In the genomic region with DNA sequence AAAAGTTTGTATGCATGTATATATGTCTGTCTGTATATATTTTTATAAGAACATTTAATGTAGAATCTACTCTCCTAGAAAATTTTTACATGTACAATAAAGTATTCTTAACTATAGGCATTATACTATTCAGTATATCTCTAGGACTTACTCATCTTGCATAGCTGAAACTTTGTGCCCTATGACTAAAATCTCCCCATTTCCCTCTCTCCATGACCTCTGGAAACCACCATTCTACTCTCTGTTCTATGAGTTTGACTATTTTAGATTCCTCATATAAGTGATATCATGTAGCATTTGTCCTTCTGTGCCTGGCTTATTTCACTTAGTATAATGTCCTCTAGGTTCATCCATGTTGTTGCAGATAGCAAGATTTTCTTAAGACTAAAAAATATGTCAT, we compare ENCODE assay signal across 16 cellular contexts.
DNase-seq lines count a peak whose midpoint lies in the region; ATAC-seq and TF ChIP-seq lines count a peak whose summit lies in the region.
"Had no signal": no experiment of that assay in that cellular context is flagged by ENCODE, and none has a peak within 500 bp of the region (broad histone marks: within the 10 kb centered on the region; RNA-seq: fewer than 3 reads in every experiment).

No MANE protein-coding gene starts in this region.

- no peaks in the 10 kb centered on the region for H3K27me3 Mint-ChIP-seq in activated CD8-positive, alpha-beta T cell treated with anti-CD3 and anti-CD28 coated beads for 36 hours
- no peaks in the 10 kb centered on the region for H3K27me3 Mint-ChIP-seq in activated CD8-positive, alpha-beta T cell treated with anti-CD3 and anti-CD28 coated beads, Interleukin-2, amount 10 ng/mL, durations not matched to agents 7 days and 5 days (ENCODE audit: low read depth)

- peaks cover 1% of the 10 kb centered on the region for H3K36me3 Mint-ChIP-seq in activated CD8-positive, alpha-beta T cell treated with anti-CD3 and anti-CD28 coated beads for 36 hours (ENCODE audit: low read depth)
- peaks cover 15% of the 10 kb centered on the region for H3K36me3 Mint-ChIP-seq in activated CD8-positive, alpha-beta T cell treated with anti-CD3 and anti-CD28 coated beads, Interleukin-2, amount 10 ng/mL, durations not matched to agents 7 days and 5 days (ENCODE audit: low read depth)
- no peaks in the 10 kb centered on the region for H3K36me3 Mint-ChIP-seq in stimulated activated effector memory CD8-positive, alpha-beta T cell treated with anti-CD3 and anti-CD28 coated beads, Interleukin-12 subunit alpha, Interleukin-12 subunit beta, amount 100 ng/mL, for 72 hours

- no peak for TF ChIP-seq CTCF in activated CD8-positive, alpha-beta T cell treated with anti-CD3 and anti-CD28 coated beads for 36 hours (IDR thresholded peaks at IDR 0.05)

- POLR2A ChIA-PET in activated CD8-positive, alpha-beta T cell treated with anti-CD3 and anti-CD28 coated beads for 36 hours (lab: Charles Lee) = no interaction called here
- POLR2A ChIA-PET in activated CD8-positive, alpha-beta T cell treated with anti-CD3 and anti-CD28 coated beads, Interleukin-2, amount 10 ng/mL, durations not matched to agents 7 days and 5 days (lab: Charles Lee) = no interaction called here

- CTCF ChIA-PET in activated CD8-positive, alpha-beta T cell treated with anti-CD3 and anti-CD28 coated beads for 36 hours (lab: Charles Lee) = interaction anchor here (1.5 to 2.1 kb wide), 2 partner anchors 16 to 76 kb away, joined by 3 to 4 read pairs; no protein-coding TSS in a partner anchor
- CTCF ChIA-PET in activated CD8-positive, alpha-beta T cell treated with anti-CD3 and anti-CD28 coated beads, Interleukin-2, amount 10 ng/mL, durations not matched to agents 7 days and 5 days (lab: Charles Lee) = interaction anchor here (1.0 to 1.5 kb wide), 3 partner anchors 15 to 306 kb away, joined by 3 to 4 read pairs (median 3); no protein-coding TSS in a partner anchor

- no peak overlapping the region for H3K27ac Mint-ChIP-seq in activated CD8-positive, alpha-beta T cell treated with anti-CD3 and anti-CD28 coated beads for 36 hours
- H3K27ac Mint-ChIP-seq in activated CD8-positive, alpha-beta T cell treated with anti-CD3 and anti-CD28 coated beads, Interleukin-2, amount 10 ng/mL, durations not matched to agents 7 days and 5 days = no peak overlapping the region
- H3K27ac Mint-ChIP-seq in stimulated activated effector memory CD8-positive, alpha-beta T cell treated with anti-CD3 and anti-CD28 coated beads, Interleukin-12 subunit alpha, Interleukin-12 subunit beta, amount 100 ng/mL, for 72 hours = no peak overlapping the region

- peaks cover 10% of the 10 kb centered on the region for H3K9me3 Mint-ChIP-seq in activated CD8-positive, alpha-beta T cell treated with anti-CD3 and anti-CD28 coated beads for 36 hours
- peaks cover 21% of the 10 kb centered on the region for H3K9me3 Mint-ChIP-seq in activated CD8-positive, alpha-beta T cell treated with anti-CD3 and anti-CD28 coated beads, Interleukin-2, amount 10 ng/mL, durations not matched to agents 7 days and 5 days (ENCODE audit: insufficient read depth)
- H3K9me3 Mint-ChIP-seq in stimulated activated effector memory CD8-positive, alpha-beta T cell treated with anti-CD3 and anti-CD28 coated beads, Interleukin-12 subunit alpha, Interleukin-12 subunit beta, amount 100 ng/mL, for 72 hours = peaks cover 8% of the 10 kb centered on the region
- H3K9me3 Mint-ChIP-seq: neural crest cell had no signal

- no peak overlapping the region for H3K4me3 Mint-ChIP-seq in activated CD8-positive, alpha-beta T cell treated with anti-CD3 and anti-CD28 coated beads for 36 hours
- H3K4me3 Mint-ChIP-seq in activated CD8-positive, alpha-beta T cell treated with anti-CD3 and anti-CD28 coated beads, Interleukin-2, amount 10 ng/mL, durations not matched to agents 7 days and 5 days = no peak overlapping the region
- no peak overlapping the region for H3K4me3 Mint-ChIP-seq in stimulated activated effector memory CD8-positive, alpha-beta T cell treated with anti-CD3 and anti-CD28 coated beads, Interleukin-12 subunit alpha, Interleukin-12 subunit beta, amount 100 ng/mL, for 72 hours
- H3K4me3 Mint-ChIP-seq: neural crest cell had no signal

- ATAC-seq in activated CD8-positive, alpha-beta T cell treated with anti-CD3 and anti-CD28 coated beads for 36 hours = peak; percentile 80
- no peak for ATAC-seq in activated CD8-positive, alpha-beta T cell treated with anti-CD3 and anti-CD28 coated beads, Interleukin-2, amount 10 ng/mL, durations not matched to agents 7 days and 5 days
- peak; percentile 55 for ATAC-seq in HG02610 (IDR thresholded peaks at IDR 0.05; ENCODE audit: unreplicated experiment)
- ATAC-seq in HG03565 (IDR thresholded peaks at IDR 0.05; ENCODE audit: unreplicated experiment) = peak; percentile 34
- ATAC-seq in stimulated activated effector memory CD8-positive, alpha-beta T cell treated with anti-CD3 and anti-CD28 coated beads, Interleukin-12 subunit alpha, Interleukin-12 subunit beta, amount 100 ng/mL, for 72 hours = peak; percentile 89
- ATAC-seq: left cardiac atrium, psoas muscle had no signal

- DNase-seq in activated CD8-positive, alpha-beta T cell treated with anti-CD3 and anti-CD28 coated beads for 36 hours = no peak
- DNase-seq in activated CD8-positive, alpha-beta T cell treated with anti-CD3 and anti-CD28 coated beads, Interleukin-2, amount 10 ng/mL, durations not matched to agents 7 days and 5 days = no peak
- no peak for DNase-seq in stimulated activated effector memory CD8-positive, alpha-beta T cell treated with anti-CD3 and anti-CD28 coated beads, Interleukin-12 subunit alpha, Interleukin-12 subunit beta, amount 100 ng/mL, for 72 hours (ENCODE audit: low spot score in 2 of 2)
- no peak for DNase-seq in AML-193 (lab: John Stamatoyannopoulos, UW)
- DNase-seq in glomerular visceral epithelial cell (ENCODE audit: extremely low spot score) = no peak
- DNase-seq in stimulated activated CD4-positive, alpha-beta T cell treated with anti-CD3 and anti-CD28 coated beads, Interleukin-15, amount 100 ng/mL, for 24 hours = no peak
- DNase-seq: DMS 273 treated with DMSO at 0.1 percent for 48 hours; left cardiac atrium; midbrain; MV-4-11; NCI-H187 treated with DMSO at 0.1 percent for 48 hours; psoas muscle; stimulated activated CD8-positive, alpha-beta memory T cell treated with anti-CD3 and anti-CD28 coated beads, Interleukin-4, amount 100 ng/mL, for 48 hours had no signal

- intact Hi-C loops in activated CD8-positive, alpha-beta T cell treated with anti-CD3 and anti-CD28 coated beads for 36 hours (cut with micrococcal nuclease) = no loop called here

- peaks cover 39% of the 10 kb centered on the region for H3K4me1 Mint-ChIP-seq in activated CD8-positive, alpha-beta T cell treated with anti-CD3 and anti-CD28 coated beads for 36 hours (ENCODE audit: low read depth)
- H3K4me1 Mint-ChIP-seq in activated CD8-positive, alpha-beta T cell treated with anti-CD3 and anti-CD28 coated beads, Interleukin-2, amount 10 ng/mL, durations not matched to agents 7 days and 5 days (ENCODE audit: low read depth) = peaks cover 12% of the 10 kb centered on the region
- peaks cover 20% of the 10 kb centered on the region for H3K4me1 Mint-ChIP-seq in stimulated activated effector memory CD8-positive, alpha-beta T cell treated with anti-CD3 and anti-CD28 coated beads, Interleukin-12 subunit alpha, Interleukin-12 subunit beta, amount 100 ng/mL, for 72 hours
